Comparison of ENCODE assay signal across 8 cellular contexts in the genomic region with DNA sequence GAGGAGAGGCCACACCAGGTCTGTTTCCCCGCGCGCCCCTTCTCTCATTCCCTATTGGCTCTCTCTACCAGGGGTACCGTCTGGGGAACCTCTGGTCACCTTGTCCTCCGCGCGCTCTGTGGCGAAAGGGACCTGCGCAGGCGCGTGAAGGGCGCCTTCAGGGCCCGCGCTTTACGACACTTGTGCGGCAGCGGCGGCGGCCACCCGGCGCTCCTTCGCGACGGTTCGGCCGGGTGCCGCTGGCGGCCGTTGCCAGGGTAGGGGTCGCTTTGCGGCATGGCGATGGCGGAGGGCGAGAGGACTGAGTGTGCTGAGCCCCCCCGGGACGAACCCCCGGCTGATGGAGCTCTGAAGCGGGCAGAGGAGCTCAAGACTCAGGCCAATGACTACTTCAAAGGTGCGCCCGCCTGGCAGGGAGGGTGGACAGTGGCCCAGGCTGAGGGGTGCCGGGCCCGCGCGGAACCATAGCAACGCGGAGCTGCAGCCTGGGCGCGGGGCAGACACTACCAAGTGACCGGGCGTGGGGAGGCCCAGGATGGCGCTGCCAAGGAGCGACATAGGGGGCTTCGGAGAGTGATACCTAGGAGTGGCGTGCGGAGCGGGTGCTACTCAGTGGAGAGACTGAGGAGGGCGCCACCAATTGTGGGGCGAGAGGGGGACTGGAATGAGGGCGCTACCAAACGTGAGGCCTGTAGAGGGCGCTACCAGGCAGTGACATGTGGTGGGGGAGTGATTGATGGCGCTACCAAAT. TPM values are rescaled to one million over a fixed set of nuclear protein-coding genes. Genes with fewer than 3 reads are reported as not detected.
A peak's percentile ranks its signal among the peaks of the same experiment; 100 is the strongest.
DNase-seq lines count a peak whose midpoint lies in the region; ATAC-seq and TF ChIP-seq lines count a peak whose summit lies in the region.

A gene with protein sequence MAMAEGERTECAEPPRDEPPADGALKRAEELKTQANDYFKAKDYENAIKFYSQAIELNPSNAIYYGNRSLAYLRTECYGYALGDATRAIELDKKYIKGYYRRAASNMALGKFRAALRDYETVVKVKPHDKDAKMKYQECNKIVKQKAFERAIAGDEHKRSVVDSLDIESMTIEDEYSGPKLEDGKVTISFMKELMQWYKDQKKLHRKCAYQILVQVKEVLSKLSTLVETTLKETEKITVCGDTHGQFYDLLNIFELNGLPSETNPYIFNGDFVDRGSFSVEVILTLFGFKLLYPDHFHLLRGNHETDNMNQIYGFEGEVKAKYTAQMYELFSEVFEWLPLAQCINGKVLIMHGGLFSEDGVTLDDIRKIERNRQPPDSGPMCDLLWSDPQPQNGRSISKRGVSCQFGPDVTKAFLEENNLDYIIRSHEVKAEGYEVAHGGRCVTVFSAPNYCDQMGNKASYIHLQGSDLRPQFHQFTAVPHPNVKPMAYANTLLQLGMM (plus strand): TSS at position 267 of the 751 bp plus-strand sequence. CDS start 10 bp downstream, at position 277.

- peak within 1 kb of the TSS; percentile 68 for H3K27ac Mint-ChIP-seq in central memory CD8-positive, alpha-beta T cell (ENCODE audit: low read depth)

- no peaks in the 10 kb centered on the region for H3K9me3 Mint-ChIP-seq in central memory CD8-positive, alpha-beta T cell

- H3K4me1 Mint-ChIP-seq in central memory CD8-positive, alpha-beta T cell: peaks cover 59% of the 10 kb centered on the region

- peaks cover 3% of the 10 kb centered on the region for H3K27me3 ChIP-seq in AG04450 (ENCODE audit: control insufficient read depth, insufficient read depth, low read length)

- peak; percentile 95 for TF ChIP-seq CTCF in AG04450 (IDR thresholded peaks at IDR 0.05; ENCODE audit: low read depth, low read length)

- H3K27me3 Mint-ChIP-seq in central memory CD8-positive, alpha-beta T cell: peaks cover 3% of the 10 kb centered on the region

- ATAC-seq in GM18907 (IDR thresholded peaks at IDR 0.05; ENCODE audit: unreplicated experiment): peak; percentile 56
- ATAC-seq in HG03196 (IDR thresholded peaks at IDR 0.05; ENCODE audit: unreplicated experiment): peak; percentile 54
- peak; percentile 75 to 81 for ATAC-seq in activated CD4-positive, CD25-positive, alpha-beta regulatory T cell treated with anti-CD3 and anti-CD28 coated beads, Interleukin-2, amount 50 U/mL, for 24 hours
- ATAC-seq in central memory CD8-positive, alpha-beta T cell (replicated peaks; ENCODE audit: extremely low read depth, poor library complexity, severe bottlenecking): peak; percentile 79

- H3K36me3 Mint-ChIP-seq in central memory CD8-positive, alpha-beta T cell (ENCODE audit: insufficient read depth): peaks cover 9% of the 10 kb centered on the region

- peak within 1 kb of the TSS; percentile 31 for H3K27ac ChIP-seq in AG04450 (ENCODE audit: low read depth, low read length)

- POLR2A ChIA-PET in AG04450 (lab: Yijun Ruan, JAX): no interaction called here

- H3K4me3 ChIP-seq in AG04450 (ENCODE audit: low read depth, low read length): peak within 1 kb of the TSS; percentile 99

- CTCF ChIA-PET in AG04450 (lab: Charles Lee): interaction anchor here (0.5 to 2.9 kb wide), 18 partner anchors 9 to 569 kb away, joined by 3 to 13 read pairs (median 4); no protein-coding TSS in a partner anchor

- H3K9me3 ChIP-seq in AG04450 (ENCODE audit: control insufficient read depth, insufficient read depth, low read length): no peaks in the 10 kb centered on the region; the same call in 1 of the 2 replicates

- peak within 1 kb of the TSS; percentile 84 for H3K4me3 Mint-ChIP-seq in central memory CD8-positive, alpha-beta T cell

- DNase-seq in AG04450 (ENCODE audit: low read depth, low spot score): peak; percentile 72
- peak; percentile 76 for DNase-seq in NCI-H345 treated with DMSO at 0.1 percent for 48 hours (lab: John Stamatoyannopoulos, UW; ENCODE audit: unreplicated experiment)
- peak; percentile 63 to 70 for DNase-seq in central memory CD8-positive, alpha-beta T cell (ENCODE audit: low spot score in 2 of 2)
- peak; percentile 96 for DNase-seq in islet precursor cell
- DNase-seq in stimulated activated CD4-positive, alpha-beta T cell treated with anti-CD3 and anti-CD28 coated beads, Interleukin-12 subunit alpha, Interleukin-12 subunit beta, amount 100 ng/mL, for 48 hours (ENCODE audit: low read depth in 2 of 3, low spot score in 1 of 3): peak; percentile 80 to 86 (median 86)

RNA-seq across cellular contexts. Expression of the gene that starts here (rescaled TPM):
- polyA plus RNA-seq in AG04450 (2011; rRNA removed): 73.7 and 85.9 TPM in 2 replicates
- polyA minus RNA-seq in AG04450 (2011; rRNA and poly(A)+ RNA removed): 90.8 and 101 TPM in 2 replicates

Comparison
In these comparisons a context has a peak if more than half of its experiments do, and no peak if none do; other contexts are left out.
1. Peak in every context shown above with its lines: DNase-seq, ATAC-seq, H3K4me3 ChIP-seq and H3K27ac ChIP-seq.